14 cellular contexts compared by ENCODE assay signal in genomic region chr18:60599267-60599666, GRCh38.
DNase-seq lines count a peak whose midpoint lies in the region; ATAC-seq and TF ChIP-seq lines count a peak whose summit lies in the region.
"Had no signal": no experiment of that assay in that cellular context is flagged by ENCODE, and none has a peak within 500 bp of the region (broad histone marks: within the 10 kb centered on the region; RNA-seq: fewer than 3 reads in every experiment).

No MANE protein-coding gene starts in this region.

- peak; percentile 95 for ATAC-seq in GM18873 (IDR thresholded peaks at IDR 0.05; ENCODE audit: low FRiP score, unreplicated experiment)
- peak; percentile 89 for ATAC-seq in GM21576 (IDR thresholded peaks at IDR 0.05; ENCODE audit: unreplicated experiment)
- peak; percentile 77 for ATAC-seq in HG03045 (IDR thresholded peaks at IDR 0.05; ENCODE audit: unreplicated experiment)
- no peak for ATAC-seq in left cardiac atrium
- ATAC-seq: activated T-cell treated with anti-CD3 and anti-CD28 coated beads, Interleukin-2, amount 50 U/mL, for 72 hours had no signal

- no peak overlapping the region for H3K4me3 ChIP-seq in MM.1S (ENCODE audit: low read length)
- H3K4me3 ChIP-seq: BLaER1 treated with 17β-estradiol and CSF1 and Interleukin-3, amounts not matched to agents 10 nM and 100 nM; sigmoid colon had no signal

- H4K20me1 ChIP-seq in MM.1S (ENCODE audit: insufficient read depth, low read length), result no peaks in the 10 kb centered on the region
- H4K20me1 ChIP-seq: BLaER1 treated with 17β-estradiol and CSF1 and Interleukin-3, amounts not matched to agents 10 nM and 100 nM had no signal

- H3K27me3 ChIP-seq in MM.1S (replicated peaks; ENCODE audit: insufficient read depth, low read length), result no peaks in the 10 kb centered on the region; the same call in 1 of the 2 replicates
- H3K27me3 ChIP-seq: BLaER1 treated with 17β-estradiol and CSF1 and Interleukin-3, amounts not matched to agents 10 nM and 100 nM; sigmoid colon had no signal

- no peaks in the 10 kb centered on the region for H3K79me2 ChIP-seq in MM.1S (ENCODE audit: low read length)

- no peak overlapping the region for H3K27ac ChIP-seq in MM.1S (ENCODE audit: low read length)
- H3K27ac ChIP-seq: BLaER1 treated with 17β-estradiol and CSF1 and Interleukin-3, amounts not matched to agents 10 nM and 100 nM; sigmoid colon had no signal

- H2AFZ ChIP-seq in MM.1S (ENCODE audit: low read length), result no peak overlapping the region

- no peak for TF ChIP-seq CTCF in MM.1S (IDR thresholded peaks at IDR 0.05; ENCODE audit: low read length)

- no peaks in the 10 kb centered on the region for H3K36me3 ChIP-seq in MM.1S (replicated peaks; ENCODE audit: insufficient read depth, low read length)
- H3K36me3 ChIP-seq: BLaER1 treated with 17β-estradiol and CSF1 and Interleukin-3, amounts not matched to agents 10 nM and 100 nM; sigmoid colon had no signal

- H3F3A ChIP-seq in MM.1S (ENCODE audit: insufficient read depth, low read length), result peaks cover 6% of the 10 kb centered on the region; the same call in 1 of the 2 replicates

- intact Hi-C loops in left cardiac atrium (cut with DNase I), result no loop called here

- H3K9me3 ChIP-seq in MM.1S (replicated peaks; ENCODE audit: insufficient read depth, low read length), result no peaks in the 10 kb centered on the region
- H3K9me3 ChIP-seq: BLaER1 treated with 17β-estradiol and CSF1 and Interleukin-3, amounts not matched to agents 10 nM and 100 nM; sigmoid colon had no signal

- no peak overlapping the region for H3K9ac ChIP-seq in MM.1S (ENCODE audit: low read length)
- H3K9ac ChIP-seq: BLaER1 treated with 17β-estradiol and CSF1 and Interleukin-3, amounts not matched to agents 10 nM and 100 nM had no signal

- no peaks in the 10 kb centered on the region for H3K9me2 ChIP-seq in MM.1S (replicated peaks; ENCODE audit: insufficient read depth, low read length)

- H3K4me2 ChIP-seq in MM.1S (ENCODE audit: low read depth, low read length), result peak overlapping the region; percentile 34
- H3K4me2 ChIP-seq: BLaER1 treated with 17β-estradiol and CSF1 and Interleukin-3, amounts not matched to agents 10 nM and 100 nM had no signal

- H3K4me1 ChIP-seq in MM.1S (ENCODE audit: low read length), result peaks cover 9% of the 10 kb centered on the region
- H3K4me1 ChIP-seq: BLaER1 treated with 17β-estradiol and CSF1 and Interleukin-3, amounts not matched to agents 10 nM and 100 nM; sigmoid colon had no signal

- DNase-seq in MM.1S, result peak; percentile 9
- DNase-seq in NCI-H510A (lab: John Stamatoyannopoulos, UW), result no peak
- no peak for DNase-seq in stimulated activated CD4-positive, alpha-beta T cell treated with anti-CD3 and anti-CD28 coated beads, Interleukin-2, amount 100 ng/mL, for 48 hours
- no peak for DNase-seq in KG1 (lab: John Stamatoyannopoulos, UW)
- no peak for DNase-seq in left cardiac atrium
- DNase-seq: activated T-cell treated with anti-CD3 and anti-CD28 coated beads, Interleukin-2, amount 50 U/mL, for 72 hours; GOT3; NCI-H1694; NCI-H82; sigmoid colon had no signal

Comparison
In these comparisons a context has a peak if more than half of its experiments do, and no peak if none do; other contexts are left out.
1. ATAC-seq: peak in GM18873 (single experiment), GM21576 (single experiment) and HG03045 (single experiment); none in left cardiac atrium (0 of 2).